ENCODE assay signal across 1 cellular context in genomic region chr9:124295097-124295794, GRCh38.
A peak's percentile ranks its signal among the peaks of the same experiment; 100 is the strongest.
TF ChIP-seq lines count a peak whose summit lies in the region.

No MANE protein-coding gene starts in this region.

TF ChIP-seq in endothelial cell of umbilical vein, 7 proteins besides CTCF, POLR2A, EP300 and RAD21:
- TF ChIP-seq JUN (IDR thresholded peaks at IDR 0.05; ENCODE audit: borderline replicate concordance, insufficient read depth, insufficient read length, low read depth) (no peak), POLR2AphosphoS5 (IDR thresholded peaks at IDR 0.05; ENCODE audit: insufficient read depth, low read depth, low read length) (peak; percentile 29)
